ENCODE assay signal across 8 cellular contexts in the genomic region with DNA sequence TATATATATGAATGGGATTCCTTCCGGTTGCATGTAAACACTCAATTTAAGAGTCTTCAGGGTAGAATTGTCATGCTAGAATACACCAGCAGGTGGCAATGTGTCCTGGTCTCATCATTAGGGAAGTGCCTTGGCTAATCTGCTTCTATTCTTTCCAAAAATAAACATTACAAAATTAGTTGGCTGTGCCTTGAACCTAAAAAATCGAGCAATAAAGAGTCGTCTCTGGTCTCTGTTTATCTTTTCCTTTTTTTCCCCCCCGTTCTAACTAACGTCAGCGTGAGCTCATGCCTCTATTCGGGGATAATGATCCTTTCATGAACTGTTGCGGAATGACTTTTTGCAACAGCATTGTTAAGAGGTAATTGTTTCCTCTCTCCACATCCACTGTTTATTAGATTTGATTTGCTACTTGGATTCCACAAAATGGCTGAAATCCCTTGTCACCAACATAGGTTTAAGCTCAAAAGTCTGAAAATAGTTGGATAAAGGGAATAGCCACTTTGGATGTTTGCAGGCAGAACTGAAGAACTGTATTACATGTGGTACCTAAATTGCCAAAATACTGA. TPM values are rescaled to one million over a fixed set of nuclear protein-coding genes. Genes with fewer than 3 reads are reported as not detected.
A peak's percentile ranks its signal among the peaks of the same experiment; 100 is the strongest.
DNase-seq lines count a peak whose midpoint lies in the region; ATAC-seq and TF ChIP-seq lines count a peak whose summit lies in the region.

No MANE protein-coding gene starts in this region.

- intact Hi-C loops in CD8-positive, alpha-beta T cell (cut with DNase I, micrococcal nuclease) = loop anchor here (1.0 to 10.0 kb wide), 7 partner anchors 90 to 860 kb away; partner anchors contain the start of gene GRIK4 (in 1 of the 2)

- peak overlapping the region; percentile 68 for H3K4me3 ChIP-seq in CD8-positive, alpha-beta T cell (ENCODE audit: low read depth, low read length)

- ATAC-seq in CD8-positive, alpha-beta T cell = peak; percentile 63
- ATAC-seq in effector memory CD8-positive, alpha-beta T cell (replicated peaks) = peak; percentile 46
- peak; percentile 42 for ATAC-seq in memory B cell (ENCODE audit: low read depth)

- no peaks in the 10 kb centered on the region for H3K9me3 Mint-ChIP-seq in CD8-positive, alpha-beta T cell
- no peaks in the 10 kb centered on the region for H3K9me3 Mint-ChIP-seq in effector memory CD8-positive, alpha-beta T cell
- no peaks in the 10 kb centered on the region for H3K9me3 Mint-ChIP-seq in memory B cell

- peaks cover 2% of the 10 kb centered on the region for H3K36me3 Mint-ChIP-seq in CD8-positive, alpha-beta T cell
- H3K36me3 Mint-ChIP-seq in effector memory CD8-positive, alpha-beta T cell (ENCODE audit: insufficient read depth) = peaks cover 11% of the 10 kb centered on the region
- H3K36me3 Mint-ChIP-seq in memory B cell = no peaks in the 10 kb centered on the region

- peaks cover 49% of the 10 kb centered on the region for H3K27me3 Mint-ChIP-seq in CD8-positive, alpha-beta T cell (ENCODE audit: low read depth)
- peaks cover 50 to 59% of the 10 kb centered on the region in 2 donors for H3K27me3 Mint-ChIP-seq in effector memory CD8-positive, alpha-beta T cell
- peaks cover 17% of the 10 kb centered on the region for H3K27me3 Mint-ChIP-seq in memory B cell

- peaks cover 8% of the 10 kb centered on the region for H3K27me3 ChIP-seq in CD8-positive, alpha-beta T cell (ENCODE audit: insufficient read depth, low read length)

- peaks cover 24% of the 10 kb centered on the region for H3K4me1 ChIP-seq in CD8-positive, alpha-beta T cell (ENCODE audit: insufficient read depth, low read length)

- H3K27ac ChIP-seq in CD8-positive, alpha-beta T cell (ENCODE audit: low read depth, low read length) = no peak overlapping the region

- POLR2A ChIA-PET in CD8-positive, alpha-beta T cell (lab: Charles Lee) = interaction anchor here (0.6 kb wide), 1 partner anchor 1539 kb away, joined by 3 read pairs; no protein-coding TSS in a partner anchor
- POLR2A ChIA-PET in HEK293T (lab: Yijun Ruan, JAX) = interaction anchor here (0.8 to 2.4 kb wide), 17 partner anchors 9 to 211 kb away, joined by 3 to 13 read pairs (median 4); partner anchors contain the start of gene TLCD5

- H3K4me1 Mint-ChIP-seq in CD8-positive, alpha-beta T cell (ENCODE audit: low read depth) = peaks cover 33% of the 10 kb centered on the region
- H3K4me1 Mint-ChIP-seq in effector memory CD8-positive, alpha-beta T cell (ENCODE audit: low read depth in 2 of 2) = peaks cover 18 to 26% of the 10 kb centered on the region in 2 donors
- peaks cover 20% of the 10 kb centered on the region for H3K4me1 Mint-ChIP-seq in memory B cell

- H3K27ac Mint-ChIP-seq in CD8-positive, alpha-beta T cell = no peak overlapping the region
- no peak overlapping the region for H3K27ac Mint-ChIP-seq in effector memory CD8-positive, alpha-beta T cell
- no peak overlapping the region for H3K27ac Mint-ChIP-seq in memory B cell

- peak overlapping the region; percentile 67 for H3K4me3 Mint-ChIP-seq in CD8-positive, alpha-beta T cell
- H3K4me3 Mint-ChIP-seq in effector memory CD8-positive, alpha-beta T cell = peak overlapping the region; percentile 77 to 88
- H3K4me3 Mint-ChIP-seq in memory B cell = peak overlapping the region; percentile 77

- DNase-seq in CD8-positive, alpha-beta T cell = peak; percentile 27 to 66 (median 49)
- peak; percentile 57 for DNase-seq in HEK293T (ENCODE audit: extremely low spot score)
- DNase-seq in NCI-H510A treated with DMSO at 0.1 percent for 48 hours (lab: John Stamatoyannopoulos, UW) = peak; percentile 87
- peak; percentile 44 to 77 for DNase-seq in activated CD4-positive, alpha-beta T cell treated with anti-CD3 and anti-CD28 coated beads for 4 hours
- peak; percentile 69 to 75 (median 70) for DNase-seq in effector memory CD8-positive, alpha-beta T cell
- peak; percentile 61 to 71 for DNase-seq in memory B cell (ENCODE audit: low spot score in 2 of 2)
- peak; percentile 19 to 38 for DNase-seq in stimulated activated CD8-positive, alpha-beta memory T cell treated with anti-CD3 and anti-CD28 coated beads, Interleukin-7, amount 100 ng/mL, for 4 hours (ENCODE audit: low read depth in 2 of 2)
- no peak for DNase-seq in HPDE6-E6E7 (ENCODE audit: extremely low spot score)

- CTCF ChIA-PET in CD8-positive, alpha-beta T cell (lab: Charles Lee) = interaction anchor here (0.6 to 5.2 kb wide), 32 partner anchors 8 to 860 kb away, joined by 3 to 90 read pairs (median 4); partner anchors contain the start of gene TLCD5
- CTCF ChIA-PET in HEK293T (lab: Yijun Ruan, JAX) = interaction anchor here (0.7 to 1.2 kb wide), 9 partner anchors 9 to 168 kb away, joined by 3 to 9 read pairs (median 4); partner anchors contain the start of gene TLCD5

- no peaks in the 10 kb centered on the region for H3K9me3 ChIP-seq in CD8-positive, alpha-beta T cell (ENCODE audit: low read length)

- H3K36me3 ChIP-seq in CD8-positive, alpha-beta T cell (ENCODE audit: insufficient read depth, low read length) = no peaks in the 10 kb centered on the region

- peak; percentile 78 for TF ChIP-seq CTCF in CD8-positive, alpha-beta T cell (IDR thresholded peaks at IDR 0.05)

TF ChIP-seq in HEK293T, 16 proteins besides CTCF, POLR2A, EP300 and RAD21:
- TF ChIP-seq CTBP1 (IDR thresholded peaks at IDR 0.05; ENCODE audit: borderline replicate concordance) (no peak), LEF1 (IDR thresholded peaks at IDR 0.05; ENCODE audit: borderline replicate concordance) (no peak), SP1 (IDR thresholded peaks at IDR 0.05) (no peak), FOXK2 (IDR thresholded peaks at IDR 0.05) (no peak), FOXM1 (IDR thresholded peaks at IDR 0.05; ENCODE audit: borderline replicate concordance) (no peak), ARNT (IDR thresholded peaks at IDR 0.05) (no peak), HDGF (IDR thresholded peaks at IDR 0.05; ENCODE audit: borderline replicate concordance) (no peak), ELF4 (IDR thresholded peaks at IDR 0.05) (no peak)
TF ChIP-seq in HEK293T: peak in this region for 0.

RNA-seq across cellular contexts. Expression of gene ARHGEF12, which starts 1.2 kb away (rescaled TPM):
- 1 to 10 TPM; 3.8 to 5.6 TPM for total RNA-seq in CD8-positive, alpha-beta T cell

RNA-seq across cellular contexts. Expression of gene TLCD5, which starts 9.9 kb away (rescaled TPM):
- under 1 TPM in 1 of 2 experiments, not detected in 1; 0.14 TPM for total RNA-seq in CD8-positive, alpha-beta T cell
